Comparison of ENCODE assay signal across 17 cellular contexts in genomic region chr2:126828471-126828870, GRCh38.
"Had no signal": no experiment of that assay in that cellular context is flagged by ENCODE, and none has a peak within 500 bp of the region (broad histone marks: within the 10 kb centered on the region; RNA-seq: fewer than 3 reads in every experiment).

No MANE protein-coding gene starts in this region.

- H3K27me3 ChIP-seq: cardiac muscle cell, ovary, tibial nerve had no signal

- ATAC-seq: activated CD8-positive, alpha-beta memory T cell treated with anti-CD3 and anti-CD28 coated beads, Interleukin-2, amount 10 ng/mL, durations not matched to agents 7 days and 5 days; effector memory CD8-positive, alpha-beta T cell; left colon; lower lobe of right lung; naive thymus-derived CD8-positive, alpha-beta T cell; psoas muscle; right cardiac atrium; WTC11 had no signal

- H3K4me3 ChIP-seq: cardiac muscle cell, lower lobe of right lung, ovary, psoas muscle, skin epidermis, tibial nerve had no signal

- H3K36me3 ChIP-seq: cardiac muscle cell, lower lobe of right lung, ovary, tibial nerve had no signal

- DNase-seq: activated CD4-positive, alpha-beta memory T cell treated with anti-CD3 and anti-CD28 coated beads, Interleukin-2, amount 10 ng/mL, durations not matched to agents 7 days and 5 days; activated CD4-positive, alpha-beta T cell treated with anti-CD3 and anti-CD28 coated beads for 4 hours; activated CD8-positive, alpha-beta memory T cell treated with anti-CD3 and anti-CD28 coated beads, Interleukin-2, amount 10 ng/mL, durations not matched to agents 7 days and 5 days; effector memory CD8-positive, alpha-beta T cell; foreskin melanocyte; hypothalamus; islet precursor cell; left colon; lower lobe of right lung; naive thymus-derived CD8-positive, alpha-beta T cell; ovary; psoas muscle; right cardiac atrium had no signal

- H3K27ac ChIP-seq: cardiac muscle cell, lower lobe of right lung, ovary, psoas muscle, skin epidermis, tibial nerve had no signal

- H3K4me1 ChIP-seq: lower lobe of right lung, psoas muscle, tibial nerve had no signal

- H3K9me3 ChIP-seq: lower lobe of right lung, ovary, psoas muscle, tibial nerve had no signal
